8 cellular contexts compared by ENCODE assay signal in genomic region chr6:37433657-37434271, GRCh38. TPM values are rescaled to one million over a fixed set of nuclear protein-coding genes. Genes with fewer than 3 reads are reported as not detected.
A peak's percentile ranks its signal among the peaks of the same experiment; 100 is the strongest.
DNase-seq lines count a peak whose midpoint lies in the region; ATAC-seq and TF ChIP-seq lines count a peak whose summit lies in the region.

No MANE protein-coding gene starts in this region.

- peak overlapping the region; percentile 71 to 92 (median 80) for H3K27ac ChIP-seq in adrenal gland

- peak; percentile 39 for ATAC-seq in Right ventricle myocardium inferior
- ATAC-seq in HG03045 (IDR thresholded peaks at IDR 0.05; ENCODE audit: unreplicated experiment) = peak; percentile 31

- H3K36me3 ChIP-seq in adrenal gland (replicated peaks in 1 of 2) = peaks cover 0 to 28% of the 10 kb centered on the region in 2 donors

- H3K4me3 ChIP-seq in adrenal gland = peak overlapping the region; percentile 52 to 91 (median 70)

- H3K27me3 ChIP-seq in adrenal gland = no peaks in the 10 kb centered on the region

- TF ChIP-seq POLR2A in adrenal gland (IDR thresholded peaks at IDR 0.05) = no peak

- WGBS in adrenal gland, 4 donors = 5 to 14% (median 9%) methylated on average over 8 to 13 of the region's 13 CpGs

- no peak for TF ChIP-seq CTCF in adrenal gland (IDR thresholded peaks at IDR 0.05)

- H3K4me1 ChIP-seq in adrenal gland (replicated peaks in 1 of 2) = peaks cover 8 to 22% of the 10 kb centered on the region in 2 donors

- DNase-seq in Right ventricle myocardium inferior (ENCODE audit: missing footprints) (no peak), cardiac septum (ENCODE audit: low spot score) (no peak), RPMI8226 (peak; percentile 45), adrenal gland (peak in 5 of 7 donors; percentile 40 to 66 (median 49)), islet precursor cell (peak; percentile 58), NCI-H1048 (lab: John Stamatoyannopoulos, UW) (no peak)
- peak; percentile 46 to 59 for DNase-seq in stimulated activated CD4-positive, alpha-beta T cell treated with anti-CD3 and anti-CD28 coated beads, Interleukin-2, amount 100 ng/mL, for 24 hours

- no peaks in the 10 kb centered on the region for H3K9me3 ChIP-seq in adrenal gland (replicated peaks in 1 of 3)

- intact Hi-C loops in Right ventricle myocardium inferior (cut with DNase I) = no loop called here
- intact Hi-C loops in cardiac septum (cut with DNase I) = loop anchor here (5.0 kb wide), 1 partner anchor 39 kb away; no protein-coding TSS in a partner anchor
- intact Hi-C loops in adrenal gland (cut with DNase I) = no loop called here

RNA-seq across cellular contexts. Expression of gene CMTR1, which starts 0.7 kb away (rescaled TPM):
- 29.3 TPM for total RNA-seq in Right ventricle myocardium inferior
- total RNA-seq in cardiac septum = 30.4 TPM
- total RNA-seq in adrenal gland = 10 to 100 TPM; 24.1 to 48.1 (median 33.9) TPM
- polyA plus RNA-seq in adrenal gland = 10 to 100 TPM; 21.0 to 25.0 (median 22.6) TPM

Comparison
In these comparisons a context has a peak if more than half of its experiments do, and no peak if none do; other contexts are left out.
1. DNase-seq: peak in RPMI8226 (single experiment), adrenal gland (5 of 7), islet precursor cell (single experiment) and stimulated activated CD4-positive, alpha-beta T cell treated with anti-CD3 and anti-CD28 coated beads, Interleukin-2, amount 100 ng/mL, for 24 hours (2 of 2); none in Right ventricle myocardium inferior (single experiment), cardiac septum (single experiment) and NCI-H1048 (single experiment).